In genomic region chr6:26056583-26057350, GRCh38 we compare ENCODE assay signal across 8 cellular contexts. TPM values are rescaled to one million over a fixed set of nuclear protein-coding genes. Genes with fewer than 3 reads are reported as not detected.
DNase-seq lines count a peak whose midpoint lies in the region; ATAC-seq and TF ChIP-seq lines count a peak whose summit lies in the region.

No MANE protein-coding gene starts in this region.

- H2BK15ac ChIP-seq in neuronal stem cell (ENCODE audit: low read length) = no peak overlapping the region

- H3K27me3 Mint-ChIP-seq in activated CD4-positive, alpha-beta memory T cell treated with anti-CD3 and anti-CD28 coated beads for 36 hours = peaks cover 14% of the 10 kb centered on the region

- peaks cover 22% of the 10 kb centered on the region for H3K4me1 Mint-ChIP-seq in activated CD4-positive, alpha-beta memory T cell treated with anti-CD3 and anti-CD28 coated beads for 36 hours (ENCODE audit: low read depth)

- H3K14ac ChIP-seq in neuronal stem cell (ENCODE audit: low read length) = no peak overlapping the region

- H2BK120ac ChIP-seq in neuronal stem cell (ENCODE audit: low read depth, low read length) = no peak overlapping the region

- intact Hi-C loops in activated CD4-positive, alpha-beta memory T cell treated with anti-CD3 and anti-CD28 coated beads for 36 hours (cut with micrococcal nuclease) = loop anchor here (1.0 to 10.0 kb wide), 7 partner anchors 46 to 478 kb away; partner anchors contain the start of gene HMGN4

- CTCF ChIA-PET in activated CD4-positive, alpha-beta memory T cell treated with anti-CD3 and anti-CD28 coated beads for 36 hours (lab: Charles Lee) = interaction anchor here (0.7 to 2.1 kb wide), 3 partner anchors 11 to 40 kb away, joined by 5 to 11 read pairs (median 5); a partner anchor contains a TSS

- TF ChIP-seq CTCF in fibroblast of the aortic adventitia (IDR thresholded peaks at IDR 0.05; ENCODE audit: insufficient read depth, low read length) = no peak

- no peaks in the 10 kb centered on the region for H3K79me1 ChIP-seq in neuronal stem cell (ENCODE audit: low read depth, low read length)

- H3K27ac Mint-ChIP-seq in activated CD4-positive, alpha-beta memory T cell treated with anti-CD3 and anti-CD28 coated beads for 36 hours = peak overlapping the region; percentile 98

- peaks cover 3% of the 10 kb centered on the region for H3K9me3 Mint-ChIP-seq in activated CD4-positive, alpha-beta memory T cell treated with anti-CD3 and anti-CD28 coated beads for 36 hours

- no peak overlapping the region for H4K8ac ChIP-seq in neuronal stem cell (ENCODE audit: low read depth, low read length)

- DNase-seq in NK-92 treated with Interleukin-12 subunit alpha and Interleukin-12 subunit beta, amount 100 ng/mL, for 24 hours (lab: John Stamatoyannopoulos, UW) = peak; percentile 17
- no peak for DNase-seq in NK-92 (lab: John Stamatoyannopoulos, UW; ENCODE audit: unreplicated experiment)
- peak; percentile 27 for DNase-seq in LoVo (ENCODE audit: low spot score)
- DNase-seq in activated CD4-positive, alpha-beta memory T cell treated with anti-CD3 and anti-CD28 coated beads for 36 hours = peak; percentile 30
- no peak for DNase-seq in fibroblast of the aortic adventitia (ENCODE audit: low read depth)
- DNase-seq in neuronal stem cell (ENCODE audit: low spot score) = no peak
- DNase-seq in A172 (ENCODE audit: low spot score) = no peak

- H4K91ac ChIP-seq in neuronal stem cell (ENCODE audit: low read depth, low read length, poor library complexity) = no peak overlapping the region

- peaks cover 0 to 5% of the 10 kb centered on the region in 2 donors for H3K4me1 ChIP-seq in neuronal stem cell (ENCODE audit: control insufficient read depth in 2 of 2, insufficient read depth in 1 of 2, low read depth in 1 of 2, low read length in 2 of 2)

- no CpG with 5 or more reads among the region's 14 CpGs for WGBS in neuronal stem cell (ENCODE audit: extremely low coverage in 2 of 2, insufficient read length in 2 of 2, insufficient replicate concordance in 1 of 2), 2 donors

- no peaks in the 10 kb centered on the region for H3K9me3 ChIP-seq in neuronal stem cell (replicated peaks in 1 of 2; ENCODE audit: control insufficient read depth in 2 of 2, insufficient read depth in 1 of 2, low read depth in 1 of 2, low read length in 2 of 2)

- peak overlapping the region; percentile 78 for H2AFZ ChIP-seq in neuronal stem cell (ENCODE audit: low read length)

- peak overlapping the region; percentile 49 for H3K4me2 ChIP-seq in neuronal stem cell (ENCODE audit: insufficient read depth, low read length, poor library complexity, severe bottlenecking)

- no peak overlapping the region for H3K23ac ChIP-seq in neuronal stem cell (ENCODE audit: low read depth, low read length, poor library complexity)

- H3K36me3 Mint-ChIP-seq in activated CD4-positive, alpha-beta memory T cell treated with anti-CD3 and anti-CD28 coated beads for 36 hours = peaks cover 13% of the 10 kb centered on the region

- peak overlapping the region; percentile 93 for H3K4me3 Mint-ChIP-seq in activated CD4-positive, alpha-beta memory T cell treated with anti-CD3 and anti-CD28 coated beads for 36 hours

- no peak overlapping the region for H3K4ac ChIP-seq in neuronal stem cell (ENCODE audit: low read length)

- H3K18ac ChIP-seq in neuronal stem cell (ENCODE audit: low read length) = no peak overlapping the region

- no peaks in the 10 kb centered on the region for H3K27me3 ChIP-seq in neuronal stem cell (ENCODE audit: control insufficient read depth in 3 of 3, insufficient read depth in 3 of 3, low read depth in 1 of 3, low read length in 3 of 3)

- POLR2A ChIA-PET in activated CD4-positive, alpha-beta memory T cell treated with anti-CD3 and anti-CD28 coated beads for 36 hours (lab: Charles Lee) = interaction anchor here (0.6 to 5.3 kb wide), 23 partner anchors 9 to 1811 kb away, joined by 3 to 121 read pairs (median 9); partner anchors contain the start of gene HFE

- no peak overlapping the region for H2BK5ac ChIP-seq in neuronal stem cell (ENCODE audit: low read length)

- H3K4me3 ChIP-seq in fibroblast of the aortic adventitia (ENCODE audit: low read depth, low read length) = peak overlapping the region; percentile 75
- H3K4me3 ChIP-seq in neuronal stem cell (ENCODE audit: low read length in 2 of 2) = peak overlapping the region in 1 of 2 donors; percentile 81

- no peaks in the 10 kb centered on the region for H3K36me3 ChIP-seq in neuronal stem cell (replicated peaks in 1 of 2; ENCODE audit: control insufficient read depth in 2 of 2, insufficient read depth in 2 of 2, low read length in 2 of 2)

- H3K27ac ChIP-seq in neuronal stem cell (replicated peaks; ENCODE audit: low read length) = no peak overlapping the region

- ATAC-seq in GM19035 (IDR thresholded peaks at IDR 0.05; ENCODE audit: unreplicated experiment) = no peak

- no peak overlapping the region for H2BK12ac ChIP-seq in neuronal stem cell (ENCODE audit: low read length)

- H3K9ac ChIP-seq in neuronal stem cell (ENCODE audit: low read depth, low read length, poor library complexity) = no peak overlapping the region

- no peak overlapping the region for H2AK5ac ChIP-seq in neuronal stem cell (ENCODE audit: low read depth, low read length)

RNA-seq across cellular contexts. Expression of gene HFE, which starts 30.5 kb away (rescaled TPM):
- total RNA-seq in activated CD4-positive, alpha-beta memory T cell treated with anti-CD3 and anti-CD28 coated beads for 36 hours = 1 to 10 TPM; 1.0 to 1.4 TPM
- 7.4 and 9.0 TPM in 2 replicates for total RNA-seq in fibroblast of the aortic adventitia (ENCODE audit: low replicate concordance)
- 0.54 TPM for polyA plus RNA-seq in neuronal stem cell (2013, experiment 1 of 2)
- polyA plus RNA-seq in neuronal stem cell (2013, experiment 2 of 2) = 0.35 TPM
- 15.6 and 17.0 TPM in 2 replicates for total RNA-seq in A172 (2014; rRNA removed; shearing (Covaris generic))

Comparison
In these comparisons a context has a peak if more than half of its experiments do, and no peak if none do; other contexts are left out.
1. DNase-seq: peak in NK-92 treated with Interleukin-12 subunit alpha and Interleukin-12 subunit beta, amount 100 ng/mL, for 24 hours (single experiment), LoVo (single experiment) and activated CD4-positive, alpha-beta memory T cell treated with anti-CD3 and anti-CD28 coated beads for 36 hours (single experiment); none in NK-92 (single experiment), fibroblast of the aortic adventitia (single experiment), neuronal stem cell (single experiment) and A172 (single experiment).